In genomic region chr20:44959896-44960852, GRCh38 we compare ENCODE assay signal across 8 cellular contexts. TPM values are rescaled to one million over a fixed set of nuclear protein-coding genes. Genes with fewer than 3 reads are reported as not detected.
DNase-seq lines count a peak whose midpoint lies in the region; ATAC-seq lines count a peak whose summit lies in the region.

Gene TOMM34 (minus strand): TSS chr20:44960397. CDS start chr20:44960333, 64 bp downstream.

- DNase-seq in COLO668 (lab: John Stamatoyannopoulos, UW; ENCODE audit: unreplicated experiment) (peak; percentile 99), HT1080 (ENCODE audit: low read depth) (peak; percentile 94), NOMO-1 (lab: John Stamatoyannopoulos, UW; ENCODE audit: unreplicated experiment in 2 of 2) (peak; percentile 94 to 96), lung microvascular endothelial cell (ENCODE audit: low read depth in 2 of 2) (peak; percentile 90 to 93)
- DNase-seq in effector CD8-positive, alpha-beta T cell (lab: John Stamatoyannopoulos, UW): peak; percentile 89
- DNase-seq in stimulated activated CD4-positive, alpha-beta T cell treated with anti-CD3 and anti-CD28 coated beads, TNF-alpha, amount 100 ng/mL, for 4 hours (ENCODE audit: low read depth in 3 of 3): peak; percentile 91 to 97 (median 94)

- CTCF ChIA-PET in activated CD8-positive, alpha-beta memory T cell treated with anti-CD3 and anti-CD28 coated beads for 36 hours (lab: Charles Lee): interaction anchor here (1.0 to 2.8 kb wide), 4 partner anchors 11 to 212 kb away, joined by 3 to 8 read pairs (median 3); partner anchors contain the start of gene YWHAB

- POLR2A ChIA-PET in activated CD8-positive, alpha-beta memory T cell treated with anti-CD3 and anti-CD28 coated beads for 36 hours (lab: Charles Lee): interaction anchor here (0.6 to 2.7 kb wide), 10 partner anchors 10 to 76 kb away, joined by 3 to 13 read pairs (median 4); partner anchors contain the start of genes PABPC1L and YWHAB

- ATAC-seq in GM21360 (IDR thresholded peaks at IDR 0.05; ENCODE audit: unreplicated experiment): peak; percentile 78

RNA-seq across cellular contexts. Expression of gene TOMM34, which starts in this region (rescaled TPM):
- 156 and 177 TPM in 2 replicates for total RNA-seq in HT1080 (2014; rRNA removed; shearing (Covaris generic))
- 144 and 161 TPM in 2 replicates for polyA plus RNA-seq in HT1080 (2015; cell fraction: cytosol; rRNA removed)
- polyA plus RNA-seq in HT1080 (2015; cell fraction: nucleus; rRNA removed): 90.5 and 97.2 TPM in 2 replicates
- total RNA-seq in activated CD8-positive, alpha-beta memory T cell treated with anti-CD3 and anti-CD28 coated beads for 36 hours: 10 to 100 TPM; 86.8 to 87.6 TPM
- 13.7 and 15.1 TPM in 2 replicates for total RNA-seq in lung microvascular endothelial cell

Comparison
In these comparisons a context has a peak if more than half of its experiments do, and no peak if none do; other contexts are left out.
1. Peak in every context shown above with its lines: DNase-seq and ATAC-seq.